ENCODE assay signal across 19 cellular contexts in the genomic region with DNA sequence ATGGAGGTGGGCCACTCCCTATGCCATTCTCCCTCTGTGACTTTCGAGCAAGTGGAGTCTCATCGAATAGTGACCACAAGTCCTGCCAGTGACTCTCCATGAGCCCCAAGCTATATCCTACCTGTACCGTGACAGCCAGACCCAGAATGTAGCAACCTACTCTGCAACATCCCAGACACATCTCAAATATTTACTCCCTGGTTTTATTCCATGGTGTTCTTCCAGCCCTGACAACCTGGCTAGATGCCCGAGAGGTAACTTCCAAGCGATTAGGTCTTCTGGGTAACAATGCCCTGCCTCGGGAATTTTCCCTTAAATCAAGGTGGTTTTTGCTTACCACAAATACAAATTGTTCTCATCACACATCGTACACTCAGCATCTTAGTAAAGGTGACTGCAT.
"Had no signal": no experiment of that assay in that cellular context is flagged by ENCODE, and none has a peak within 500 bp of the region (broad histone marks: within the 10 kb centered on the region; RNA-seq: fewer than 3 reads in every experiment).

No MANE protein-coding gene starts in this region.

- H3K27ac ChIP-seq: colonic mucosa, left ventricle myocardium inferior, parathyroid adenoma, spleen, suprapubic skin, tibial artery had no signal

- H3K4me1 Mint-ChIP-seq: activated CD4-positive, alpha-beta T cell treated with anti-CD3 and anti-CD28 coated beads for 36 hours had no signal

- H3K36me3 Mint-ChIP-seq: activated naive CD4-positive, alpha-beta T cell treated with anti-CD3 and anti-CD28 coated beads, Interleukin-2, amount 50 U/mL, for 72 hours; natural killer cell treated with Interleukin-12 subunit alpha and Interleukin-12 subunit beta and Interleukin-15 and Interleukin-18, amount 100 ng/mL, for 72 hours had no signal

- H3K36me3 ChIP-seq: colonic mucosa, left ventricle myocardium inferior, spleen, suprapubic skin, tibial artery had no signal

- H3K4me3 Mint-ChIP-seq: activated CD4-positive, alpha-beta T cell treated with anti-CD3 and anti-CD28 coated beads for 36 hours; activated T-cell treated with anti-CD3 and anti-CD28 coated beads, Interleukin-2, amount 50 U/mL, for 72 hours; natural killer cell treated with Interleukin-12 subunit alpha and Interleukin-12 subunit beta and Interleukin-15 and Interleukin-18, amount 100 ng/mL, for 72 hours; T-helper 2 cell treated with Interferon-gamma antibody and Interleukin-4, amounts not matched to agents 5 μg/mL and 100 μg/mL, for 36 hours had no signal

- H3K27ac Mint-ChIP-seq: activated CD4-positive, alpha-beta T cell treated with anti-CD3 and anti-CD28 coated beads for 36 hours; activated naive CD4-positive, alpha-beta T cell treated with anti-CD3 and anti-CD28 coated beads, Interleukin-2, amount 50 U/mL, for 72 hours; activated T-cell treated with anti-CD3 and anti-CD28 coated beads, Interleukin-2, amount 50 U/mL, for 72 hours; natural killer cell treated with Interleukin-12 subunit alpha and Interleukin-12 subunit beta and Interleukin-15 and Interleukin-18, amount 100 ng/mL, for 72 hours; T-helper 2 cell treated with Interferon-gamma antibody and Interleukin-4, amounts not matched to agents 5 μg/mL and 100 μg/mL, for 36 hours had no signal

- H3K27me3 ChIP-seq: colonic mucosa, spleen, suprapubic skin, tibial artery had no signal

- H3K4me3 ChIP-seq: colonic mucosa, left ventricle myocardium inferior, mucosa of descending colon, spleen, suprapubic skin, tibial artery had no signal

- DNase-seq: activated CD4-positive, alpha-beta T cell treated with anti-CD3 and anti-CD28 coated beads for 36 hours; activated CD4-positive, CD25-positive, alpha-beta regulatory T cell; activated naive CD4-positive, alpha-beta T cell; activated T-cell treated with anti-CD3 and anti-CD28 coated beads for 4 hours; activated T-cell treated with anti-CD3 and anti-CD28 coated beads, Interleukin-2, amount 50 U/mL, for 72 hours; colonic mucosa; effector CD8-positive, alpha-beta T cell; glutamatergic neuron; left ventricle myocardium inferior; mucosa of descending colon; right cardiac atrium; spleen; stimulated activated naive CD4-positive, alpha-beta T cell; tibial artery had no signal

- H3K9me3 ChIP-seq: colonic mucosa, left ventricle myocardium inferior, mucosa of descending colon, spleen, suprapubic skin, tibial artery had no signal

- ATAC-seq: activated CD4-positive, alpha-beta T cell treated with anti-CD3 and anti-CD28 coated beads for 36 hours; activated naive CD4-positive, alpha-beta T cell treated with anti-CD3 and anti-CD28 coated beads, Interleukin-2, amount 50 U/mL, for 72 hours; activated T-cell treated with anti-CD3 and anti-CD28 coated beads, Interleukin-2, amount 50 U/mL, for 72 hours; mucosa of descending colon; natural killer cell treated with Interleukin-12 subunit alpha and Interleukin-12 subunit beta and Interleukin-15 and Interleukin-18, amount 100 ng/mL, for 72 hours; right cardiac atrium had no signal

- H3K4me1 ChIP-seq: colonic mucosa had no signal

- H3K9me3 Mint-ChIP-seq: activated naive CD4-positive, alpha-beta T cell treated with anti-CD3 and anti-CD28 coated beads, Interleukin-2, amount 50 U/mL, for 72 hours; activated T-cell treated with anti-CD3 and anti-CD28 coated beads, Interleukin-2, amount 50 U/mL, for 72 hours; natural killer cell treated with Interleukin-12 subunit alpha and Interleukin-12 subunit beta and Interleukin-15 and Interleukin-18, amount 100 ng/mL, for 72 hours; T-helper 2 cell treated with Interferon-gamma antibody and Interleukin-4, amounts not matched to agents 5 μg/mL and 100 μg/mL, for 36 hours had no signal
